ENCODE assay signal across 7 cellular contexts in the genomic region with DNA sequence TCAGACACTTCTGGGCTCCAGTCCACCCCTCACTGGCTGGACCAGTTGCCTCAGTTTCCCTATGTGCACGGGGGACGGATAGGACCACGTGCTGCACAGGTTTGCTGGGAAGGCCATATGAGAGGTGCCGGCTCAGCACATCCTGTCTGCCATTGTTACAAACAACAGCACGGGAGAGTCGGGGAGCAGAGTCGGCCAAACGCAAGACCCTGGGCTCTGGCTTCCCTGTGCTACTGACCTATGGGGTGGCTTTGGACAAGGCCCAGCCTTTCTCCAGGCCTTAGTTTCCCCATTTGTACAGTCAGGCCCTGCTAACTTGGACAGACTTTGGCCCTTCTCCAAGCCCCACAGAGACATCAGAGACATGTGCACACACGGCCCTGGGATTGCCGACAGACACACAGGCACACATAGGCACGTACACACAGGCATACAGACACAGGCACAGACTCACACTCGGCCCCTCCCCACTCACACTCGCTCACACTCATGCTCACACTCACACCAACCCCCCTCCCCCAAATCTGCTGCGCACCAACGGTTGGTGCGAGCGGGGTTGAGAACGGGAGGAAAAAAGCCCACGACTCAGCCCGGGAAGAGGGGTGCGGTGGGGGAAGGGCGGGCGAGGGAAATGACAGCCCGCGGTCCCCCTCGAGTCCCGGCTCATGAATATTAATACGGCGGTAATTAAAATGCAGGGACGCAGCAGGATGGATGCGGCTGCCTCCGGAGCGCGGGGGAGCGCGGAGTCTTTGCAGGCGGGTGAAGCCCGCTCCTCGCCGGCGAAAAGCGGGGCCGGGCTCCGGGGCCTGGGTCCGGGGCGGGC.
DNase-seq lines count a peak whose midpoint lies in the region; ATAC-seq and TF ChIP-seq lines count a peak whose summit lies in the region.

No MANE protein-coding gene starts in this region.

- H3K27ac Mint-ChIP-seq in endothelial cell (ENCODE audit: unreplicated experiment), result peak overlapping the region; percentile 98

- peak; percentile 64 for DNase-seq in activated CD4-positive, alpha-beta T cell treated with anti-CD3 and anti-CD28 coated beads, Interleukin-2, amount 50 U/mL, for 1 hour
- DNase-seq in endothelial cell (ENCODE audit: low spot score), result no peak
- no peak for DNase-seq in DMS153 (lab: John Stamatoyannopoulos, UW)

- peaks cover 6% of the 10 kb centered on the region for H3K36me3 Mint-ChIP-seq in endothelial cell (ENCODE audit: low read depth, unreplicated experiment)

- no peak for TF ChIP-seq EP300 in Ishikawa (IDR thresholded peaks at IDR 0.05; ENCODE audit: borderline replicate concordance)

- H3K27me3 ChIP-seq in mucosa of rectum (ENCODE audit: control insufficient read depth in 2 of 2, insufficient read depth in 2 of 2, low read length in 2 of 2), result no peaks in the 10 kb centered on the region
- H3K27me3 ChIP-seq in subcutaneous abdominal adipose tissue (ENCODE audit: control insufficient read depth in 5 of 5, insufficient read depth in 4 of 5, low read length in 5 of 5), result no peaks in the 10 kb centered on the region

- H3K9ac ChIP-seq in mucosa of rectum (ENCODE audit: low read depth in 1 of 2, low read length in 2 of 2) (peak overlapping the region; percentile 72 to 96), subcutaneous abdominal adipose tissue (ENCODE audit: low read length in 5 of 5) (peak overlapping the region; percentile 76 to 96 (median 84))

- H3K9me3 ChIP-seq in mucosa of rectum (ENCODE audit: control insufficient read depth in 2 of 2, low read length in 2 of 2) (no peaks in the 10 kb centered on the region), subcutaneous abdominal adipose tissue (ENCODE audit: control insufficient read depth in 5 of 5, low read length in 5 of 5) (no peaks in the 10 kb centered on the region)

- H3K27ac ChIP-seq in mucosa of rectum (ENCODE audit: low read depth in 2 of 2, low read length in 2 of 2), result peak overlapping the region; percentile 92 to 95
- peak overlapping the region; percentile 100 for H3K27ac ChIP-seq in subcutaneous abdominal adipose tissue (ENCODE audit: low read depth, low read length)

- H3K4me3 ChIP-seq in mucosa of rectum (ENCODE audit: low read length in 2 of 2), result peak overlapping the region; percentile 51 to 69
- H3K4me3 ChIP-seq in subcutaneous abdominal adipose tissue (ENCODE audit: low read depth in 1 of 5, low read length in 5 of 5), result peak overlapping the region; percentile 17 to 66 (median 59)

- no peaks in the 10 kb centered on the region for H3K9me3 Mint-ChIP-seq in endothelial cell (ENCODE audit: unreplicated experiment)

- H3K4me1 Mint-ChIP-seq in endothelial cell (ENCODE audit: unreplicated experiment), result peaks cover 42% of the 10 kb centered on the region

- H3K27me3 Mint-ChIP-seq in endothelial cell (ENCODE audit: unreplicated experiment), result peaks cover 27% of the 10 kb centered on the region

- H3K36me3 ChIP-seq in mucosa of rectum (ENCODE audit: control insufficient read depth in 2 of 2, insufficient read depth in 2 of 2, low read length in 2 of 2), result no peaks in the 10 kb centered on the region
- H3K36me3 ChIP-seq in subcutaneous abdominal adipose tissue (ENCODE audit: control insufficient read depth in 5 of 5, insufficient read depth in 5 of 5, low read length in 5 of 5), result peaks cover 0 to 9% (median 6%) of the 10 kb centered on the region in 5 donors

- peak overlapping the region; percentile 89 for H3K4me3 Mint-ChIP-seq in endothelial cell (ENCODE audit: unreplicated experiment)

- no peak for TF ChIP-seq RAD21 in Ishikawa (IDR thresholded peaks at IDR 0.05; ENCODE audit: low read depth)

- TF ChIP-seq CTCF in endothelial cell (IDR thresholded peaks at IDR 0.05; ENCODE audit: unreplicated experiment), result no peak

- ATAC-seq in GM19035 (IDR thresholded peaks at IDR 0.05; ENCODE audit: unreplicated experiment), result peak; percentile 8

- H3K4me1 ChIP-seq in mucosa of rectum (ENCODE audit: control insufficient read depth in 2 of 2, insufficient read depth in 2 of 2, low read length in 2 of 2) (peaks cover 49 to 63% of the 10 kb centered on the region in 2 donors), subcutaneous abdominal adipose tissue (ENCODE audit: control insufficient read depth in 5 of 5, insufficient read depth in 5 of 5, low read length in 5 of 5) (peaks cover 20 to 87% (median 80%) of the 10 kb centered on the region in 5 donors)

TF ChIP-seq in Ishikawa, 13 proteins besides CTCF, POLR2A, EP300 and RAD21:
- TF ChIP-seq NFIC (IDR thresholded peaks at IDR 0.05) (peak; percentile 40; the same call in 1 of the 2 replicates), USF1 (IDR thresholded peaks at IDR 0.05) (no peak), ZBTB7A (IDR thresholded peaks at IDR 0.05; ENCODE audit: low read depth) (0 out of 2 replicates have a peak, but pooled peaks have one; percentile 3), MAX (IDR thresholded peaks at IDR 0.05) (peak; percentile 5; the same call in 1 of the 2 replicates)
